In genomic region chr14:83096092-83096491, GRCh38 we compare ENCODE assay signal across 25 cellular contexts.
"Had no signal": no experiment of that assay in that cellular context is flagged by ENCODE, and none has a peak within 500 bp of the region (broad histone marks: within the 10 kb centered on the region; RNA-seq: fewer than 3 reads in every experiment).

No MANE protein-coding gene starts in this region.

- H3K9ac ChIP-seq: neural progenitor cell had no signal

- DNase-seq: activated CD4-positive, alpha-beta memory T cell treated with anti-CD3 and anti-CD28 coated beads, Interleukin-2, amount 10 ng/mL, durations not matched to agents 7 days and 5 days; activated CD4-positive, alpha-beta T cell treated with anti-CD3 and anti-CD28 coated beads, Interleukin-2, amount 10 ng/mL, durations not matched to agents 24 days and 14 days; activated CD4-positive, CD25-positive, alpha-beta regulatory T cell; activated effector memory CD4-positive, alpha-beta T cell treated with Interleukin-2 at 50 U/mL for 16 hours; activated naive CD4-positive, alpha-beta T cell treated with anti-CD3 and anti-CD28 coated beads for 36 hours; activated naive CD8-positive, alpha-beta T cell treated with anti-CD3 and anti-CD28 coated beads, Interleukin-2, amount 10 ng/mL, durations not matched to agents 7 days and 5 days; activated T-cell treated with anti-CD3 and anti-CD28 coated beads, Interleukin-2, amount 50 U/mL, for 72 hours; amygdala; brain microvascular endothelial cell; caudate nucleus; dermis blood vessel endothelial cell; effector memory CD4-positive, alpha-beta T cell; foreskin keratinocyte; lower lobe of right lung; naive thymus-derived CD4-positive, alpha-beta T cell; stimulated activated CD4-positive, alpha-beta T cell treated with anti-CD3 and anti-CD28 coated beads, Interleukin-2, amount 100 ng/mL, for 48 hours; stimulated activated CD8-positive, alpha-beta memory T cell treated with anti-CD3 and anti-CD28 coated beads, Interleukin-4, amount 100 ng/mL, for 48 hours; stimulated activated naive B cell treated with anti-CD40 and anti-IgM and Interleukin-4, amounts not matched to agents 10 μg/mL and 1 μg/mL and 100 μg/mL, for 72 hours; upper lobe of left lung had no signal

- H3K36me3 Mint-ChIP-seq: activated naive CD8-positive, alpha-beta T cell treated with anti-CD3 and anti-CD28 coated beads, Interleukin-2, amount 10 ng/mL, durations not matched to agents 7 days and 5 days; naive thymus-derived CD4-positive, alpha-beta T cell; neural progenitor cell; stimulated activated naive B cell treated with anti-CD40 and anti-IgM and Interleukin-4, amounts not matched to agents 10 μg/mL and 1 μg/mL and 100 μg/mL, for 72 hours had no signal

- FAIRE-seq: endothelial cell of umbilical vein had no signal

- H3K27ac ChIP-seq: brain microvascular endothelial cell, foreskin keratinocyte, lower lobe of right lung, neural progenitor cell, upper lobe of left lung had no signal

- H3K27ac Mint-ChIP-seq: activated CD4-positive, alpha-beta memory T cell treated with anti-CD3 and anti-CD28 coated beads, Interleukin-2, amount 10 ng/mL, durations not matched to agents 7 days and 5 days; activated CD4-positive, alpha-beta T cell treated with anti-CD3 and anti-CD28 coated beads, Interleukin-2, amount 10 ng/mL, durations not matched to agents 24 days and 14 days; activated naive CD4-positive, alpha-beta T cell treated with anti-CD3 and anti-CD28 coated beads for 36 hours; activated naive CD8-positive, alpha-beta T cell treated with anti-CD3 and anti-CD28 coated beads, Interleukin-2, amount 10 ng/mL, durations not matched to agents 7 days and 5 days; activated T-cell treated with anti-CD3 and anti-CD28 coated beads, Interleukin-2, amount 50 U/mL, for 72 hours; naive thymus-derived CD4-positive, alpha-beta T cell; neural progenitor cell; stimulated activated naive B cell treated with anti-CD40 and anti-IgM and Interleukin-4, amounts not matched to agents 10 μg/mL and 1 μg/mL and 100 μg/mL, for 72 hours; T-helper 1 cell treated with Interleukin-12 subunit alpha and Interleukin-12 subunit beta and Interleukin-4 antibody, amounts not matched to agents 30 μg/mL and 1 μg/mL, for 36 hours had no signal

- H3K4me2 ChIP-seq: neural progenitor cell had no signal

- H2AFZ ChIP-seq: neural progenitor cell had no signal

- H3K9me3 Mint-ChIP-seq: activated CD4-positive, alpha-beta T cell treated with anti-CD3 and anti-CD28 coated beads, Interleukin-2, amount 10 ng/mL, durations not matched to agents 24 days and 14 days; neural progenitor cell had no signal

- H3K27me3 ChIP-seq: brain microvascular endothelial cell, foreskin keratinocyte, neural progenitor cell, upper lobe of left lung had no signal

- H3K36me3 ChIP-seq: brain microvascular endothelial cell, lower lobe of right lung, neural progenitor cell, upper lobe of left lung had no signal

- H3K4me3 ChIP-seq: lower lobe of right lung, neural progenitor cell, upper lobe of left lung had no signal

- H3K9me3 ChIP-seq: lower lobe of right lung, upper lobe of left lung had no signal

- H3K4me3 Mint-ChIP-seq: activated CD4-positive, alpha-beta memory T cell treated with anti-CD3 and anti-CD28 coated beads, Interleukin-2, amount 10 ng/mL, durations not matched to agents 7 days and 5 days; activated CD4-positive, alpha-beta T cell treated with anti-CD3 and anti-CD28 coated beads, Interleukin-2, amount 10 ng/mL, durations not matched to agents 24 days and 14 days; activated naive CD4-positive, alpha-beta T cell treated with anti-CD3 and anti-CD28 coated beads for 36 hours; activated naive CD8-positive, alpha-beta T cell treated with anti-CD3 and anti-CD28 coated beads, Interleukin-2, amount 10 ng/mL, durations not matched to agents 7 days and 5 days; activated T-cell treated with anti-CD3 and anti-CD28 coated beads, Interleukin-2, amount 50 U/mL, for 72 hours; naive thymus-derived CD4-positive, alpha-beta T cell; neural progenitor cell; stimulated activated naive B cell treated with anti-CD40 and anti-IgM and Interleukin-4, amounts not matched to agents 10 μg/mL and 1 μg/mL and 100 μg/mL, for 72 hours; T-helper 1 cell treated with Interleukin-12 subunit alpha and Interleukin-12 subunit beta and Interleukin-4 antibody, amounts not matched to agents 30 μg/mL and 1 μg/mL, for 36 hours had no signal

- H3K27me3 Mint-ChIP-seq: activated CD4-positive, alpha-beta memory T cell treated with anti-CD3 and anti-CD28 coated beads, Interleukin-2, amount 10 ng/mL, durations not matched to agents 7 days and 5 days; activated CD4-positive, alpha-beta T cell treated with anti-CD3 and anti-CD28 coated beads, Interleukin-2, amount 10 ng/mL, durations not matched to agents 24 days and 14 days; activated naive CD8-positive, alpha-beta T cell treated with anti-CD3 and anti-CD28 coated beads, Interleukin-2, amount 10 ng/mL, durations not matched to agents 7 days and 5 days; naive thymus-derived CD4-positive, alpha-beta T cell; stimulated activated naive B cell treated with anti-CD40 and anti-IgM and Interleukin-4, amounts not matched to agents 10 μg/mL and 1 μg/mL and 100 μg/mL, for 72 hours had no signal

- H3K4me1 Mint-ChIP-seq: activated CD4-positive, alpha-beta memory T cell treated with anti-CD3 and anti-CD28 coated beads, Interleukin-2, amount 10 ng/mL, durations not matched to agents 7 days and 5 days; activated CD4-positive, alpha-beta T cell treated with anti-CD3 and anti-CD28 coated beads, Interleukin-2, amount 10 ng/mL, durations not matched to agents 24 days and 14 days; activated naive CD8-positive, alpha-beta T cell treated with anti-CD3 and anti-CD28 coated beads, Interleukin-2, amount 10 ng/mL, durations not matched to agents 7 days and 5 days; naive thymus-derived CD4-positive, alpha-beta T cell; neural progenitor cell; stimulated activated naive B cell treated with anti-CD40 and anti-IgM and Interleukin-4, amounts not matched to agents 10 μg/mL and 1 μg/mL and 100 μg/mL, for 72 hours had no signal

- ATAC-seq: activated T-cell treated with anti-CD3 and anti-CD28 coated beads, Interleukin-2, amount 50 U/mL, for 72 hours; esophagus mucosa; foreskin keratinocyte; left lobe of liver; lower lobe of right lung; naive thymus-derived CD4-positive, alpha-beta T cell; sciatic nerve; stimulated activated naive B cell treated with anti-CD40 and anti-IgM and Interleukin-4, amounts not matched to agents 10 μg/mL and 1 μg/mL and 100 μg/mL, for 72 hours had no signal

- H3K4me1 ChIP-seq: foreskin keratinocyte, lower lobe of right lung, neural progenitor cell, upper lobe of left lung had no signal
